In genomic region chr2:149446735-149447134, GRCh38 we compare ENCODE assay signal across 21 cellular contexts.
DNase-seq lines count a peak whose midpoint lies in the region; ATAC-seq and TF ChIP-seq lines count a peak whose summit lies in the region.
"Had no signal": no experiment of that assay in that cellular context is flagged by ENCODE, and none has a peak within 500 bp of the region (broad histone marks: within the 10 kb centered on the region; RNA-seq: fewer than 3 reads in every experiment).

No MANE protein-coding gene starts in this region.

- WGBS in SK-N-SH (ENCODE audit: low lambda C conversion rate), result 82% methylated on average over 4 of the region's 4 CpGs
- WGBS in smooth muscle cell (ENCODE audit: low lambda C conversion rate), result 91% methylated on average over 4 of the region's 4 CpGs

- no peak for TF ChIP-seq CTCF in SK-N-SH (IDR thresholded peaks at IDR 0.05)
- no peak for TF ChIP-seq CTCF in smooth muscle cell (IDR thresholded peaks at IDR 0.05; ENCODE audit: borderline replicate concordance, insufficient read depth, poor library complexity, severe bottlenecking)
- TF ChIP-seq CTCF in HFFc6 (IDR thresholded peaks at IDR 0.05), result no peak

- no peak overlapping the region for H3K4me2 ChIP-seq in SK-N-SH
- no peak overlapping the region for H3K4me2 ChIP-seq in smooth muscle cell

- CTCF ChIA-PET in SK-N-SH (lab: Yijun Ruan, JAX), result interaction anchor here (0.8 to 1.5 kb wide), 5 partner anchors 17 to 430 kb away, joined by 3 to 8 read pairs (median 3); no protein-coding TSS in a partner anchor

- H3K9me3 ChIP-seq in SK-N-SH (no peaks in the 10 kb centered on the region), smooth muscle cell (replicated peaks; ENCODE audit: low read depth) (no peaks in the 10 kb centered on the region)
- H3K9me3 ChIP-seq: BE2C, Peyer's patch had no signal

- H3K4me1 ChIP-seq in SK-N-SH (ENCODE audit: control insufficient read depth in 1 of 2, insufficient read depth in 2 of 2, low read depth in 1 of 2, low read length in 1 of 2), result peaks cover 0 to 12% of the 10 kb centered on the region in 2 experiments; a peak in 3 of 4 replicates
- peaks cover 11% of the 10 kb centered on the region for H3K4me1 ChIP-seq in smooth muscle cell (ENCODE audit: low read depth)
- H3K4me1 ChIP-seq: BE2C, Peyer's patch had no signal

- H3K79me2 ChIP-seq in SK-N-SH (ENCODE audit: insufficient read depth) (no peaks in the 10 kb centered on the region), smooth muscle cell (ENCODE audit: low read depth) (no peaks in the 10 kb centered on the region)

- TF ChIP-seq EP300 in SK-N-SH (IDR thresholded peaks at IDR 0.05; ENCODE audit: borderline replicate concordance in 1 of 2, low read depth in 1 of 2, low read length in 1 of 2), result peak in 1 of 2 experiments; percentile 94; a peak in 2 of 4 replicates

- H3K27ac Mint-ChIP-seq in HFFc6, result no peak overlapping the region
- H3K27ac Mint-ChIP-seq: CD14-positive monocyte, T-helper 17 cell had no signal

- H3K36me3 Mint-ChIP-seq in HFFc6 (ENCODE audit: low read depth), result peaks cover 1% of the 10 kb centered on the region; the same call in 1 of the 2 replicates
- H3K36me3 Mint-ChIP-seq: CD14-positive monocyte had no signal

- H3K9me3 Mint-ChIP-seq in HFFc6, result no peaks in the 10 kb centered on the region

- no peaks in the 10 kb centered on the region for H4K20me1 ChIP-seq in SK-N-SH (ENCODE audit: insufficient read depth)
- H4K20me1 ChIP-seq in smooth muscle cell (ENCODE audit: low read depth), result no peaks in the 10 kb centered on the region

- H3K27me3 ChIP-seq in SK-N-SH (ENCODE audit: insufficient read depth), result no peaks in the 10 kb centered on the region
- no peaks in the 10 kb centered on the region for H3K27me3 ChIP-seq in smooth muscle cell (ENCODE audit: low read depth)
- H3K27me3 ChIP-seq: BE2C, Peyer's patch had no signal

- H3K27ac ChIP-seq in SK-N-SH (ENCODE audit: low read depth in 2 of 2, low read length in 1 of 2) (peak overlapping the region in 1 of 2 experiments; percentile 69; a peak in 1 of 4 replicates), smooth muscle cell (ENCODE audit: low read depth) (no peak overlapping the region)
- H3K27ac ChIP-seq: 22Rv1, Peyer's patch, SK-N-MC had no signal

- no peaks in the 10 kb centered on the region for H3K9me2 ChIP-seq in SK-N-SH

- H2AFZ ChIP-seq in SK-N-SH (ENCODE audit: low read depth) (no peak overlapping the region), smooth muscle cell (ENCODE audit: low read depth) (no peak overlapping the region)

- H3K27me3 Mint-ChIP-seq in HFFc6 (ENCODE audit: insufficient read depth), result peaks cover 2% of the 10 kb centered on the region; the same call in 1 of the 2 replicates

- H3K4me3 ChIP-seq in SK-N-SH (ENCODE audit: low read depth in 2 of 2, low read length in 1 of 2) (no peak overlapping the region), smooth muscle cell (no peak overlapping the region)
- H3K4me3 ChIP-seq: GM12878, Peyer's patch, SK-N-MC had no signal

- POLR2A ChIA-PET in SK-N-SH (lab: Yijun Ruan, JAX), result no interaction called here

- peaks cover 62% of the 10 kb centered on the region for H3K4me1 Mint-ChIP-seq in HFFc6 (ENCODE audit: low read depth)
- H3K4me1 Mint-ChIP-seq: CD14-positive monocyte, T-helper 17 cell had no signal

- TF ChIP-seq RAD21 in SK-N-SH (IDR thresholded peaks at IDR 0.05; ENCODE audit: low read length), result no peak

- ATAC-seq in HG02610 (IDR thresholded peaks at IDR 0.05; ENCODE audit: unreplicated experiment), result no peak
- ATAC-seq: GM12878, T-helper 17 cell had no signal

- H3F3A ChIP-seq in SK-N-SH (replicated peaks; ENCODE audit: insufficient read depth) (no peaks in the 10 kb centered on the region), smooth muscle cell (ENCODE audit: low read depth) (peaks cover 19% of the 10 kb centered on the region)

- H3K9ac ChIP-seq in SK-N-SH (no peak overlapping the region), smooth muscle cell (ENCODE audit: low read depth) (no peak overlapping the region)

- DNase-seq in DMS 273 (lab: John Stamatoyannopoulos, UW; ENCODE audit: unreplicated experiment) (peak; percentile 11), DMS 273 treated with DMSO at 0.1 percent for 48 hours (lab: John Stamatoyannopoulos, UW) (no peak), COR-L47 (lab: John Stamatoyannopoulos, UW) (peak; percentile 28), NCI-H2171 treated with DMSO at 0.1 percent for 48 hours (lab: John Stamatoyannopoulos, UW) (peak; percentile 85), SK-N-SH (peak; percentile 68), smooth muscle cell (lab: John Stamatoyannopoulos, UW; ENCODE audit: unreplicated experiment) (no peak), HFFc6 (no peak)
- DNase-seq: ACHN, BE2C, GDM1, GOT3, HCEC 1CT, NCI-H2029, Peyer's patch, SIG-M5, T-helper 17 cell had no signal

- H3K36me3 ChIP-seq in SK-N-SH (replicated peaks in 1 of 2; ENCODE audit: control insufficient read depth in 1 of 2, insufficient read depth in 2 of 2, low read length in 1 of 2) (peaks cover 0 to 12% of the 10 kb centered on the region in 2 experiments), smooth muscle cell (ENCODE audit: low read depth) (no peaks in the 10 kb centered on the region)
- H3K36me3 ChIP-seq: BE2C, Peyer's patch had no signal

- H3K4me3 Mint-ChIP-seq in HFFc6, result no peak overlapping the region
- H3K4me3 Mint-ChIP-seq: CD14-positive monocyte, T-helper 17 cell had no signal

TF ChIP-seq in SK-N-SH, 30 proteins besides CTCF, POLR2A, EP300 and RAD21:
- TF ChIP-seq GATA2 (CRISPR knock-in tag; IDR thresholded peaks at IDR 0.05) (peak; percentile 97), CHD2 (IDR thresholded peaks at IDR 0.05; ENCODE audit: low read length, partially characterized antibody) (peak; percentile 89), POLR2AphosphoS5 (IDR thresholded peaks at IDR 0.05; ENCODE audit: low read depth, low read length) (peak; percentile 26; the same call in 1 of the 2 replicates), MXI1 (IDR thresholded peaks at IDR 0.05; ENCODE audit: low read depth, low read length) (peak; percentile 37; the same call in 1 of the 2 replicates), TCF12 (IDR thresholded peaks at IDR 0.05) (peak; percentile 63; the same call in 1 of the 2 replicates), RCOR1 (IDR thresholded peaks at IDR 0.05; ENCODE audit: low read length) (peak; percentile 94), RFX5 (IDR thresholded peaks at IDR 0.05; ENCODE audit: low read length) (no peak), YY1 (IDR thresholded peaks at IDR 0.05; ENCODE audit: low read depth) (no peak)

Comparison
In these comparisons a context has a peak if more than half of its experiments do, and no peak if none do; other contexts are left out.
1. DNase-seq: peak in DMS 273 (single experiment), COR-L47 (single experiment), NCI-H2171 treated with DMSO at 0.1 percent for 48 hours (single experiment) and SK-N-SH (single experiment); none in DMS 273 treated with DMSO at 0.1 percent for 48 hours (single experiment), smooth muscle cell (single experiment) and HFFc6 (single experiment).